In genomic region chr6:122610690-122611455, GRCh38 we compare ENCODE assay signal across 8 cellular contexts. TPM values are rescaled to one million over a fixed set of nuclear protein-coding genes. Genes with fewer than 3 reads are reported as not detected.
DNase-seq lines count a peak whose midpoint lies in the region; ATAC-seq, FAIRE-seq and TF ChIP-seq lines count a peak whose summit lies in the region.

No MANE protein-coding gene starts in this region.

- H3K4me1 ChIP-seq in endothelial cell of umbilical vein (ENCODE audit: control insufficient read depth, extremely low read depth, insufficient read depth, low read length) (peaks cover 9% of the 10 kb centered on the region), mononuclear cell (ENCODE audit: insufficient read depth, low read length) (peaks cover 15% of the 10 kb centered on the region), thyroid gland (peaks cover 9 to 11% of the 10 kb centered on the region in 2 donors), OCI-LY7 (ENCODE audit: insufficient read depth, low read length, poor library complexity, severe bottlenecking) (no peaks in the 10 kb centered on the region)

- H3K9ac ChIP-seq in endothelial cell of umbilical vein (replicated peaks; ENCODE audit: extremely low read depth, insufficient read depth, low read length), result no peak overlapping the region

- peaks cover 7 to 21% of the 10 kb centered on the region in 2 experiments for H3K27me3 ChIP-seq in endothelial cell of umbilical vein (ENCODE audit: control insufficient read depth in 2 of 2, insufficient read depth in 2 of 2, low read length in 2 of 2)
- peaks cover 61% of the 10 kb centered on the region for H3K27me3 ChIP-seq in mononuclear cell (ENCODE audit: insufficient read depth, low read length)
- H3K27me3 ChIP-seq in thyroid gland, result no peaks in the 10 kb centered on the region

- H3K79me2 ChIP-seq in endothelial cell of umbilical vein (ENCODE audit: control insufficient read depth, insufficient read depth, low read length) (no peaks in the 10 kb centered on the region), OCI-LY7 (ENCODE audit: insufficient read depth, low read depth, low read length) (no peaks in the 10 kb centered on the region)

- BruUV-seq in endothelial cell of umbilical vein (replicated peaks; lab: Mats Ljungman, UMichigan) (no TSS peak), OCI-LY7 (replicated peaks; lab: Mats Ljungman, UMichigan) (no TSS peak)

- DNase-seq in GM10248 (ENCODE audit: extremely low spot score) (peak; percentile 23), HuH-7.5 (ENCODE audit: low spot score) (peak; percentile 66), T1000 (lab: John Stamatoyannopoulos, UW) (peak; percentile 2), endothelial cell of umbilical vein (ENCODE audit: low read depth, low spot score) (peak; percentile 40), thyroid gland (peak; percentile 75 to 82), OCI-LY7 (ENCODE audit: low spot score) (no peak)

- FAIRE-seq in endothelial cell of umbilical vein (lab: Jason Lieb, UNC), result no peak

- H4K20me1 ChIP-seq in endothelial cell of umbilical vein (replicated peaks; ENCODE audit: control insufficient read depth, extremely low read depth, insufficient read depth, low read length) (no peaks in the 10 kb centered on the region), OCI-LY7 (ENCODE audit: insufficient read depth, low read length) (no peaks in the 10 kb centered on the region)

- H3K9me3 ChIP-seq in endothelial cell of umbilical vein (replicated peaks; ENCODE audit: control insufficient read depth, insufficient read depth, low read length) (no peaks in the 10 kb centered on the region), mononuclear cell (ENCODE audit: low read depth, low read length) (no peaks in the 10 kb centered on the region), thyroid gland (no peaks in the 10 kb centered on the region), OCI-LY7 (ENCODE audit: low read length) (no peaks in the 10 kb centered on the region)

- H3K4me2 ChIP-seq in endothelial cell of umbilical vein (ENCODE audit: insufficient read depth, low read length) (peak overlapping the region; percentile 62), OCI-LY7 (ENCODE audit: low read length) (no peak overlapping the region)

- H3K9me2 ChIP-seq in OCI-LY7 (ENCODE audit: insufficient read depth, low read length), result no peaks in the 10 kb centered on the region

- CTCF ChIA-PET in GM10248 (lab: Yijun Ruan, JAX) (interaction anchor here (1.0 to 2.1 kb wide), 4 partner anchors 11 to 119 kb away, joined by 3 to 6 read pairs (median 4); no protein-coding TSS in a partner anchor), endothelial cell of umbilical vein (lab: Charles Lee) (interaction anchor here (0.8 to 2.0 kb wide), 8 partner anchors 9 to 228 kb away, joined by 3 to 13 read pairs (median 4); no protein-coding TSS in a partner anchor), OCI-LY7 (lab: Charles Lee; ENCODE audit: unreplicated experiment) (no interaction called here)

- intact Hi-C loops in endothelial cell of umbilical vein (cut with micrococcal nuclease), result loop anchor here (1.0 to 5.0 kb wide), 4 partner anchors 86 to 178 kb away; partner anchors contain the start of gene SMPDL3A
- intact Hi-C loops in thyroid gland (cut with DNase I), result no loop called here
- intact Hi-C loops in OCI-LY7 (cut with micrococcal nuclease; ENCODE audit: unreplicated experiment), result no loop called here

- peak overlapping the region in 2 of 3 experiments; percentile 34 to 38 for H3K4me3 ChIP-seq in endothelial cell of umbilical vein (replicated peaks in 1 of 3; ENCODE audit: insufficient read depth in 1 of 3, low read depth in 1 of 3, low read length in 3 of 3)
- peak overlapping the region; percentile 34 for H3K4me3 ChIP-seq in mononuclear cell (ENCODE audit: low read length)
- peak overlapping the region; percentile 24 to 58 (median 41) for H3K4me3 ChIP-seq in thyroid gland (replicated peaks in 1 of 3)
- H3K4me3 ChIP-seq in OCI-LY7 (ENCODE audit: low read depth, low read length, poor library complexity, severe bottlenecking), result no peak overlapping the region

- H3K27ac ChIP-seq in endothelial cell of umbilical vein (ENCODE audit: insufficient read depth, low read depth, low read length), result no peak overlapping the region
- H3K27ac ChIP-seq in thyroid gland, result no peak overlapping the region
- H3K27ac ChIP-seq in OCI-LY7 (ENCODE audit: low read depth, low read length, poor library complexity, severe bottlenecking), result no peak overlapping the region

- H2AFZ ChIP-seq in endothelial cell of umbilical vein (ENCODE audit: low read depth, low read length) (peak overlapping the region; percentile 90), OCI-LY7 (ENCODE audit: low read length) (no peak overlapping the region)

- 1% methylated on average over 28 to 41 of the region's 42 CpGs for WGBS in thyroid gland, 2 donors

- POLR2A ChIA-PET in GM10248 (lab: Yijun Ruan, JAX), result no interaction called here
- POLR2A ChIA-PET in endothelial cell of umbilical vein (lab: Charles Lee), result no interaction called here
- POLR2A ChIA-PET in OCI-LY7 (lab: Charles Lee), result no interaction called here

- dilution Hi-C loops in endothelial cell of umbilical vein (cut with MboI; ENCODE audit: extremely low pct_ligation_motif_present, low sequenced_read_pairs), result no loop called here

- ATAC-seq in GM21619 (IDR thresholded peaks at IDR 0.05; ENCODE audit: unreplicated experiment), result peak; percentile 29

- no peak for TF ChIP-seq POLR2A in endothelial cell of umbilical vein (IDR thresholded peaks at IDR 0.05; ENCODE audit: low read depth, low read length)
- no peak for TF ChIP-seq POLR2A in thyroid gland (IDR thresholded peaks at IDR 0.05)

- TF ChIP-seq CTCF in GM10248 (IDR thresholded peaks at IDR 0.05; ENCODE audit: control extremely low read depth, extremely low read depth, low read depth, missing control alignments), result no peak
- TF ChIP-seq CTCF in endothelial cell of umbilical vein (IDR thresholded peaks at IDR 0.05; ENCODE audit: extremely low read depth in 1 of 2, insufficient read depth in 1 of 2, low read depth in 1 of 2, low read length in 2 of 2), result no peak
- peak in 1 of 6 experiments; percentile 39 for TF ChIP-seq CTCF in thyroid gland (IDR thresholded peaks at IDR 0.05)
- TF ChIP-seq CTCF in OCI-LY7 (conservative IDR thresholded peaks at IDR 0.05; ENCODE audit: low read length), result no peak

- no peaks in the 10 kb centered on the region for H3K9me1 ChIP-seq in endothelial cell of umbilical vein (replicated peaks; ENCODE audit: control insufficient read depth, extremely low read depth, insufficient read depth, low read length)

- no peaks in the 10 kb centered on the region for H3K36me3 ChIP-seq in endothelial cell of umbilical vein (ENCODE audit: control insufficient read depth in 2 of 2, extremely low read depth in 1 of 2, insufficient read depth in 2 of 2, low read length in 2 of 2)
- H3K36me3 ChIP-seq in thyroid gland, result no peaks in the 10 kb centered on the region
- H3K36me3 ChIP-seq in OCI-LY7 (ENCODE audit: insufficient read depth, low read length), result no peaks in the 10 kb centered on the region

TF ChIP-seq in endothelial cell of umbilical vein, 7 proteins besides CTCF, POLR2A, EP300 and RAD21:
- TF ChIP-seq GATA2 (IDR thresholded peaks at IDR 0.05; ENCODE audit: insufficient read depth, insufficient read length, low read depth, low read length) (no peak), EZH2 (IDR thresholded peaks at IDR 0.05; ENCODE audit: borderline replicate concordance, low read depth, low read length, severe bottlenecking) (no peak), MYC (IDR thresholded peaks at IDR 0.05; ENCODE audit: low read depth, low read length) (no peak), MAX (IDR thresholded peaks at IDR 0.05; ENCODE audit: insufficient read depth, insufficient read length) (no peak)
TF ChIP-seq in endothelial cell of umbilical vein: peak in this region for 0.

RNA-seq across cellular contexts. Expression of gene PKIB, which starts 0.7 kb away (rescaled TPM):
- total RNA-seq in endothelial cell of umbilical vein, result not detected in 2 replicates
- polyA plus RNA-seq in endothelial cell of umbilical vein, result not detected in 2 replicates
- 0.07 and 0.10 TPM in 2 replicates for polyA plus RNA-seq in endothelial cell of umbilical vein (2011; cell fraction: cytosol; rRNA removed)
- 0.18 TPM in 1 of 2 replicates, not detected in the other for polyA plus RNA-seq in endothelial cell of umbilical vein (2011; cell fraction: nucleus; rRNA removed)
- not detected in 2 replicates for polyA plus RNA-seq in endothelial cell of umbilical vein (2012)
- 0.83 TPM in 1 of 2 replicates, not detected in the other for polyA minus RNA-seq in endothelial cell of umbilical vein
- polyA minus RNA-seq in endothelial cell of umbilical vein (2011; cell fraction: cytosol; rRNA and poly(A)+ RNA removed), result not detected
- not detected in 2 replicates for polyA minus RNA-seq in endothelial cell of umbilical vein (2011; cell fraction: nucleus; rRNA and poly(A)+ RNA removed)
- total RNA-seq in mononuclear cell, result 2.1 TPM
- 1 to 10 TPM in 3 of 4 donors, under 1 TPM in 1; 0.83 to 3.0 (median 1.5) TPM for total RNA-seq in thyroid gland
- total RNA-seq in OCI-LY7 (2014; rRNA removed; shearing (Covaris generic)), result not detected in 2 replicates
- total RNA-seq in OCI-LY7 (2022), result 0.46 TPM in 1 of 2 replicates, not detected in the other
